In the genomic region with DNA sequence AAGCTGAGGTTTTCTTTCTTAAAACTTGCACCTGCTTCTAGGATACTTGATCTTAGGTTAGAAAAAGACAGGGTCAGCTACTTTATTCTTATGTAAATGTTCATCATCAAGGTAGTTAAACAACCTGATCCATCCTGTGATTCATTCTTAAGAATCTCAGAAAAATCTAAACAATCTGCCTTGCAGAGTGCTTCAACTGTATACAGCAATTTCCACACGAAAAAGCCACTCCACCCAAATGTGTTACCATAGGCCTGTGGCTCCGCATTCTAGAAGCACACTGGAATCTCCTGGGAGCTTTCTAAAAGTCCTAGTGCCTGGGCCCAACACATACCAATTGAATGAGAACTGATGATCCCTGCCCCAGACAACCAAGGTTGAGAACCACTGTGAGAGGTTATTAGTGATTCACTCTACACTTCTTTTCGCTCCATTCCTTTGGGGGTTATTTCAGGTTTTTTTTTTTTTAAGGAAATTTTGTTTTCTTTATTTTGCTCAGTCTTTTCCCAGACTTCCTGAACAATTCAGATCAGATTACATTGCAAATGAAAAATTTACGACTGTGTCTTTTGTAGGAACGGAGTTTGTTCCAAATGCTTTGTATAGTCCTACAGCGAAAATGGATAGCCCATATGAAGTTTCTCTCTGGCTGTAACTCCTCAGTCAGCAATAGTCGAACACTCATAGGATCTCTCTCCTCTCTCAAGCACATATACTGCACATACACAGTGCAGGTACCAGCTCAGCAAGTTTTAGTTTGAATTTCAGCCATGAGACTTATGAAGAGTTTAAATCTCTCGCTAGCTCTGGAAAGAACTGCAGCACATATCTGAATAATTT, we compare ENCODE assay signal across 11 cellular contexts. TPM values are rescaled to one million over a fixed set of nuclear protein-coding genes. Genes with fewer than 3 reads are reported as not detected.
DNase-seq lines count a peak whose midpoint lies in the region; ATAC-seq lines count a peak whose summit lies in the region.
"Had no signal": no experiment of that assay in that cellular context is flagged by ENCODE, and none has a peak within 500 bp of the region (broad histone marks: within the 10 kb centered on the region; RNA-seq: fewer than 3 reads in every experiment).

No MANE protein-coding gene starts in this region.

- peaks cover 33% of the 10 kb centered on the region for H3K4me1 ChIP-seq in ACC112 (ENCODE audit: control insufficient read depth, insufficient read depth, low read length, unreplicated experiment)
- H3K4me1 ChIP-seq: BE2C, body of pancreas had no signal

- H3K27me3 ChIP-seq in ACC112 (ENCODE audit: insufficient read depth, low read length), result no peaks in the 10 kb centered on the region
- H3K27me3 ChIP-seq: BE2C, body of pancreas had no signal

- no peaks in the 10 kb centered on the region for H3K36me3 ChIP-seq in ACC112 (ENCODE audit: insufficient read depth, low read length)
- H3K36me3 ChIP-seq: BE2C had no signal

- H3K79me2 ChIP-seq in ACC112 (ENCODE audit: control insufficient read depth, insufficient read depth, low read length, unreplicated experiment), result peaks cover 13% of the 10 kb centered on the region

- peak overlapping the region; percentile 70 for H3K27ac ChIP-seq in ACC112 (ENCODE audit: low read depth, low read length)
- H3K27ac ChIP-seq: body of pancreas had no signal

- DNase-seq in HT1080 (ENCODE audit: low read depth), result peak; percentile 45
- DNase-seq in astrocyte of the hippocampus (ENCODE audit: low read depth, low spot score), result peak; percentile 84
- peak; percentile 71 for DNase-seq in kidney glomerular epithelial cell (lab: John Stamatoyannopoulos, UW)
- DNase-seq in NCI-H2227 (lab: John Stamatoyannopoulos, UW; ENCODE audit: unreplicated experiment), result no peak
- DNase-seq in NCI-H748 treated with DMSO at 0.1 percent for 48 hours (lab: John Stamatoyannopoulos, UW), result no peak
- no peak for DNase-seq in MV-4-11 (lab: John Stamatoyannopoulos, UW)
- DNase-seq: BE2C, body of pancreas, NCI-H1694 treated with DMSO at 0.1 percent for 48 hours had no signal

- H3K4me3 ChIP-seq in ACC112 (ENCODE audit: low read depth, low read length), result peak overlapping the region; percentile 30; the same call in 1 of the 2 replicates
- H3K4me3 ChIP-seq: body of pancreas had no signal

- ATAC-seq in HG03139 (IDR thresholded peaks at IDR 0.05; ENCODE audit: unreplicated experiment), result no peak
- ATAC-seq: body of pancreas had no signal

- H2AFZ ChIP-seq in ACC112 (ENCODE audit: low read length, unreplicated experiment), result no peak overlapping the region

RNA-seq across cellular contexts. Expression of a gene that starts 16.1 kb away (rescaled TPM):
- total RNA-seq in HT1080 (2014; rRNA removed; shearing (Covaris generic)), result 41.5 and 43.2 TPM in 2 replicates
- 34.7 and 35.3 TPM in 2 replicates for polyA plus RNA-seq in HT1080 (2015; cell fraction: cytosol; rRNA removed)
- polyA plus RNA-seq in HT1080 (2015; cell fraction: nucleus; rRNA removed), result 27.2 and 33.9 TPM in 2 replicates

Comparison
In these comparisons a context has a peak if more than half of its experiments do, and no peak if none do; other contexts are left out.
1. DNase-seq: peak in HT1080 (single experiment), astrocyte of the hippocampus (single experiment) and kidney glomerular epithelial cell (single experiment); none in NCI-H2227 (single experiment), NCI-H748 treated with DMSO at 0.1 percent for 48 hours (single experiment) and MV-4-11 (single experiment).